ENCODE assay signal across 11 cellular contexts in the genomic region with DNA sequence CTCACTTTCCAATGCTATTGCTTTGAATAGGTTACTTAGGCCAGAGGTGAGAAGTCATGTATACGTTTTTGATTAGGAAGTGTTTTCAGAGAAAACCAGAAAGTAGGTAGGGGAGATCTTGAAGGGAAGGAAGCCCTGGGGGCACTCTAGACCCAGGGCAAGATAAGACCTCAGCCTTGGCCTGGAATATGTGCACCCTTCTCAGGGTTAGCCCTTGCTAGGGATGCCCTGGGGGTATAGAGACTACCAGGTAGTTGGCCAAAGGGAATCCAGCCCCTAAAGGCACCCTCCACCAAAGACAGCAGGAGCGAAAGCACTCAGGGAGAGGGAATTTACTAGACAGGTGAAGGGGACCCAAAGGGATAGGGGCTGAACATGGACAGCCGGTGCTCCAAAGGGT.
"Had no signal": no experiment of that assay in that cellular context is flagged by ENCODE, and none has a peak within 500 bp of the region (broad histone marks: within the 10 kb centered on the region; RNA-seq: fewer than 3 reads in every experiment).

No MANE protein-coding gene starts in this region.

- DNase-seq: activated CD4-positive, alpha-beta memory T cell treated with anti-CD3 and anti-CD28 coated beads, Interleukin-2, amount 10 ng/mL, durations not matched to agents 7 days and 5 days; activated naive CD4-positive, alpha-beta T cell treated with anti-CD3 and anti-CD28 coated beads, Interleukin-2, amount 50 U/mL, for 16 hours; effector CD4-positive, alpha-beta T cell; posterior cingulate gyrus; right cardiac atrium; SW 1271; T-helper 9 cell; upper lobe of left lung had no signal

- ATAC-seq: stimulated activated memory B cell treated with anti-CD40 and anti-IgM and Interleukin-4, amounts not matched to agents 10 μg/mL and 1 μg/mL and 100 μg/mL, for 72 hours had no signal

- H3K27me3 Mint-ChIP-seq: activated CD4-positive, alpha-beta T cell treated with anti-CD3 and anti-CD28 coated beads for 36 hours had no signal

- H3K9me3 Mint-ChIP-seq: activated CD4-positive, alpha-beta memory T cell treated with anti-CD3 and anti-CD28 coated beads, Interleukin-2, amount 10 ng/mL, durations not matched to agents 7 days and 5 days; activated T-helper 2 cell treated with anti-CD3 and anti-CD28 coated beads, Interferon-gamma antibody, Interleukin-2, Interleukin-4, amounts not matched to agents 10 μg/mL and 5 μg/mL and 100 μg/mL, durations not matched to agents 14 hours and 24 hours and 36 hours; stimulated activated memory B cell treated with anti-CD40 and anti-IgM and Interleukin-4, amounts not matched to agents 10 μg/mL and 1 μg/mL and 100 μg/mL, for 72 hours had no signal

- H3K36me3 Mint-ChIP-seq: stimulated activated memory B cell treated with anti-CD40 and anti-IgM and Interleukin-4, amounts not matched to agents 10 μg/mL and 1 μg/mL and 100 μg/mL, for 72 hours had no signal

- H3K27ac Mint-ChIP-seq: activated CD4-positive, alpha-beta memory T cell treated with anti-CD3 and anti-CD28 coated beads, Interleukin-2, amount 10 ng/mL, durations not matched to agents 7 days and 5 days; activated T-helper 2 cell treated with anti-CD3 and anti-CD28 coated beads, Interferon-gamma antibody, Interleukin-2, Interleukin-4, amounts not matched to agents 10 μg/mL and 5 μg/mL and 100 μg/mL, durations not matched to agents 14 hours and 24 hours and 36 hours; stimulated activated memory B cell treated with anti-CD40 and anti-IgM and Interleukin-4, amounts not matched to agents 10 μg/mL and 1 μg/mL and 100 μg/mL, for 72 hours had no signal

- H3K4me3 Mint-ChIP-seq: activated CD4-positive, alpha-beta memory T cell treated with anti-CD3 and anti-CD28 coated beads, Interleukin-2, amount 10 ng/mL, durations not matched to agents 7 days and 5 days; activated CD4-positive, alpha-beta T cell treated with anti-CD3 and anti-CD28 coated beads for 36 hours; stimulated activated memory B cell treated with anti-CD40 and anti-IgM and Interleukin-4, amounts not matched to agents 10 μg/mL and 1 μg/mL and 100 μg/mL, for 72 hours had no signal
